ENCODE assay signal across 8 cellular contexts in the genomic region with DNA sequence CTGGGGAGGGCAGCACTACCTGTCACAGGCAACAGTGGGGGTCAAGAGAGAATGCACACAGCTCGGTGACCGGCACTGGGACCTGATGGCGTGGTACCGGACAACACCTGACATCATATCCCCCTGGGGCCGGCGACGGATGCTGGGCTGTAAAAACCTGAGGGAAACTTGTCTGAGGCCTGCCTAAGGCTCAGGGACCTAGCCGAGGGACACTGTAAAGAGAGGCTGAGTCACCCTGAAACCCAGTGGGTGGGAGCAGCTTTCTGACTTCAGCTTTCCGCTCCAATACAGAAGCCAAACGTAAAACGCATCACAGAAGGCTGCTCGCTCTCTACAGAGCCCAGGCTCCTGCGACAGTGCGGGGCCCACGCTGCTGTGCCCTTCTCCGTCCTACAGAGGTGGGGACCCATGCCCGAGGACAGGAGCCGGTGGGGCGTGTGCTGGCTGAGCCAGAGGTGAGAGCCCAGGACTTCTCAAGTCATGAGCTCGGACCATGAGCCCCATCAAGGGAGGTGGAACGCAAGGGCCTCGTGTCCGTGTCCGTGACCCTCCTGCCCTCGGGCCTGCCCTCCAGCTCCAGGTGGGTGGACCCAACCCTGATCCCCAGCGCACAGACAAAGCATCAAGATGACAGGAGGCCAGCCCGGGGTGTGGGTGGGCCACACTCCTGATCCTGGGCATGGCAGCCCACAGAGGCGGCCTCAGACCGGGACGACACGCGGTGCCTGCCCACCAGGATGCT. TPM values are rescaled to one million over a fixed set of nuclear protein-coding genes. Genes with fewer than 3 reads are reported as not detected.
DNase-seq lines count a peak whose midpoint lies in the region; ATAC-seq and TF ChIP-seq lines count a peak whose summit lies in the region.

No MANE protein-coding gene starts in this region.

- H3K27me3 Mint-ChIP-seq in IgD-negative memory B cell = no peaks in the 10 kb centered on the region
- no peaks in the 10 kb centered on the region for H3K27me3 Mint-ChIP-seq in activated naive CD8-positive, alpha-beta T cell treated with anti-CD3 and anti-CD28 coated beads, Interleukin-2, amount 50 U/mL, for 24 hours
- no peaks in the 10 kb centered on the region for H3K27me3 Mint-ChIP-seq in natural killer cell treated with Interleukin-12 subunit alpha and Interleukin-12 subunit beta and Interleukin-15 and Interleukin-18, amount 100 ng/mL, for 72 hours

- WGBS in prostate gland = 88% methylated on average over 28 of the region's 32 CpGs

- H3K9me3 Mint-ChIP-seq in IgD-negative memory B cell = no peaks in the 10 kb centered on the region
- no peaks in the 10 kb centered on the region for H3K9me3 Mint-ChIP-seq in activated naive CD8-positive, alpha-beta T cell treated with anti-CD3 and anti-CD28 coated beads, Interleukin-2, amount 50 U/mL, for 24 hours
- H3K9me3 Mint-ChIP-seq in natural killer cell treated with Interleukin-12 subunit alpha and Interleukin-12 subunit beta and Interleukin-15 and Interleukin-18, amount 100 ng/mL, for 72 hours = no peaks in the 10 kb centered on the region

- TF ChIP-seq POLR2A in prostate gland (IDR thresholded peaks at IDR 0.05) = no peak

- intact Hi-C loops in prostate gland (cut with DNase I) = no loop called here

- H3K27ac ChIP-seq in prostate gland = no peak overlapping the region

- peak overlapping the region; percentile 80 to 97 (median 91) for H3K27ac Mint-ChIP-seq in IgD-negative memory B cell
- peak overlapping the region; percentile 84 for H3K27ac Mint-ChIP-seq in activated naive CD8-positive, alpha-beta T cell treated with anti-CD3 and anti-CD28 coated beads, Interleukin-2, amount 50 U/mL, for 24 hours
- H3K27ac Mint-ChIP-seq in natural killer cell treated with Interleukin-12 subunit alpha and Interleukin-12 subunit beta and Interleukin-15 and Interleukin-18, amount 100 ng/mL, for 72 hours = peak overlapping the region; percentile 94 to 97

- H3K36me3 ChIP-seq in prostate gland = no peaks in the 10 kb centered on the region

- ATAC-seq in activated naive CD8-positive, alpha-beta T cell treated with anti-CD3 and anti-CD28 coated beads, Interleukin-2, amount 50 U/mL, for 24 hours = peak; percentile 93
- ATAC-seq in natural killer cell treated with Interleukin-12 subunit alpha and Interleukin-12 subunit beta and Interleukin-15 and Interleukin-18, amount 100 ng/mL, for 72 hours = peak; percentile 64 to 67

- H3K9me3 ChIP-seq in prostate gland = no peaks in the 10 kb centered on the region

- no peak overlapping the region for H3K4me3 ChIP-seq in prostate gland

- H3K36me3 Mint-ChIP-seq in IgD-negative memory B cell = no peaks in the 10 kb centered on the region
- H3K36me3 Mint-ChIP-seq in activated naive CD8-positive, alpha-beta T cell treated with anti-CD3 and anti-CD28 coated beads, Interleukin-2, amount 50 U/mL, for 24 hours (ENCODE audit: low read depth) = no peaks in the 10 kb centered on the region
- no peaks in the 10 kb centered on the region for H3K36me3 Mint-ChIP-seq in natural killer cell treated with Interleukin-12 subunit alpha and Interleukin-12 subunit beta and Interleukin-15 and Interleukin-18, amount 100 ng/mL, for 72 hours

- H3K4me1 Mint-ChIP-seq in IgD-negative memory B cell = peaks cover 26 to 37% (median 36%) of the 10 kb centered on the region in 3 donors
- H3K4me1 Mint-ChIP-seq in activated naive CD8-positive, alpha-beta T cell treated with anti-CD3 and anti-CD28 coated beads, Interleukin-2, amount 50 U/mL, for 24 hours = peaks cover 69% of the 10 kb centered on the region
- H3K4me1 Mint-ChIP-seq in natural killer cell treated with Interleukin-12 subunit alpha and Interleukin-12 subunit beta and Interleukin-15 and Interleukin-18, amount 100 ng/mL, for 72 hours (ENCODE audit: low read depth in 2 of 2) = peaks cover 58 to 59% of the 10 kb centered on the region in 2 donors

- TF ChIP-seq CTCF in GM20000 (IDR thresholded peaks at IDR 0.05; ENCODE audit: extremely low read depth, missing control alignments) (no peak), prostate gland (IDR thresholded peaks at IDR 0.05) (no peak)

- H3K4me1 ChIP-seq in prostate gland (replicated peaks) = peaks cover 50% of the 10 kb centered on the region

- peak; percentile 92 for DNase-seq in Daoy (ENCODE audit: low read depth)
- peak; percentile 93 for DNase-seq in GM20000 (ENCODE audit: low spot score)
- DNase-seq in activated naive CD8-positive, alpha-beta T cell treated with anti-CD3 and anti-CD28 coated beads, Interleukin-2, amount 50 U/mL, for 24 hours = peak; percentile 71
- peak; percentile 79 for DNase-seq in natural killer cell treated with Interleukin-12 subunit alpha and Interleukin-12 subunit beta and Interleukin-15 and Interleukin-18, amount 100 ng/mL, for 72 hours (ENCODE audit: low spot score)
- no peak for DNase-seq in cortex of kidney (lab: John Stamatoyannopoulos, UW)
- DNase-seq in prostate gland (ENCODE audit: low spot score) = no peak
- no peak for DNase-seq in AG08396 (ENCODE audit: low spot score)

- no peaks in the 10 kb centered on the region for H3K27me3 ChIP-seq in prostate gland (replicated peaks; ENCODE audit: insufficient read depth)

- H3K4me3 Mint-ChIP-seq in IgD-negative memory B cell = peak overlapping the region; percentile 34 to 89 (median 78)
- peak overlapping the region; percentile 51 for H3K4me3 Mint-ChIP-seq in activated naive CD8-positive, alpha-beta T cell treated with anti-CD3 and anti-CD28 coated beads, Interleukin-2, amount 50 U/mL, for 24 hours
- peak overlapping the region; percentile 63 for H3K4me3 Mint-ChIP-seq in natural killer cell treated with Interleukin-12 subunit alpha and Interleukin-12 subunit beta and Interleukin-15 and Interleukin-18, amount 100 ng/mL, for 72 hours

RNA-seq across cellular contexts. Expression of gene RALGDS, which starts 5.3 kb away (rescaled TPM):
- 21.5 and 21.8 TPM in 2 replicates for total RNA-seq in Daoy (2014; rRNA removed; shearing (Covaris generic))
- polyA plus RNA-seq in IgD-negative memory B cell = 16.9 TPM
- 100 to 1,000 TPM; 138 to 159 TPM for total RNA-seq in natural killer cell treated with Interleukin-12 subunit alpha and Interleukin-12 subunit beta and Interleukin-15 and Interleukin-18, amount 100 ng/mL, for 72 hours
- total RNA-seq in prostate gland = 10 to 100 TPM; 49.6 to 77.4 TPM

RNA-seq across cellular contexts. Expression of gene GBGT1, which starts 47.9 kb away (rescaled TPM):
- 6.4 and 13.9 TPM in 2 replicates for total RNA-seq in Daoy (2014; rRNA removed; shearing (Covaris generic))
- 1.7 TPM for polyA plus RNA-seq in IgD-negative memory B cell
- 1 to 10 TPM; 4.1 to 7.2 TPM for total RNA-seq in natural killer cell treated with Interleukin-12 subunit alpha and Interleukin-12 subunit beta and Interleukin-15 and Interleukin-18, amount 100 ng/mL, for 72 hours
- total RNA-seq in prostate gland = 10 to 100 TPM; 10.7 to 14.0 TPM

RNA-seq across cellular contexts. Expression of gene CEL, which starts 54.0 kb away (rescaled TPM):
- 0.18 and 0.29 TPM in 2 replicates for total RNA-seq in Daoy (2014; rRNA removed; shearing (Covaris generic))
- not detected for polyA plus RNA-seq in IgD-negative memory B cell
- total RNA-seq in natural killer cell treated with Interleukin-12 subunit alpha and Interleukin-12 subunit beta and Interleukin-15 and Interleukin-18, amount 100 ng/mL, for 72 hours = 1 to 10 TPM in 1 of 2 donors, under 1 TPM in 1; 0.95 to 2.1 TPM
- 1 to 10 TPM; 1.7 to 2.8 TPM for total RNA-seq in prostate gland

Comparison
In these comparisons a context has a peak if more than half of its experiments do, and no peak if none do; other contexts are left out.
1. DNase-seq: peak in Daoy (single experiment), GM20000 (single experiment), activated naive CD8-positive, alpha-beta T cell treated with anti-CD3 and anti-CD28 coated beads, Interleukin-2, amount 50 U/mL, for 24 hours (single experiment) and natural killer cell treated with Interleukin-12 subunit alpha and Interleukin-12 subunit beta and Interleukin-15 and Interleukin-18, amount 100 ng/mL, for 72 hours (single experiment); none in cortex of kidney (single experiment), prostate gland (single experiment) and AG08396 (single experiment).
2. Peak in every context shown above with its lines, with median percentiles within 50 percentile points of each other: H3K27ac Mint-ChIP-seq and H3K4me3 Mint-ChIP-seq.